19 cellular contexts compared by ENCODE assay signal in the genomic region with DNA sequence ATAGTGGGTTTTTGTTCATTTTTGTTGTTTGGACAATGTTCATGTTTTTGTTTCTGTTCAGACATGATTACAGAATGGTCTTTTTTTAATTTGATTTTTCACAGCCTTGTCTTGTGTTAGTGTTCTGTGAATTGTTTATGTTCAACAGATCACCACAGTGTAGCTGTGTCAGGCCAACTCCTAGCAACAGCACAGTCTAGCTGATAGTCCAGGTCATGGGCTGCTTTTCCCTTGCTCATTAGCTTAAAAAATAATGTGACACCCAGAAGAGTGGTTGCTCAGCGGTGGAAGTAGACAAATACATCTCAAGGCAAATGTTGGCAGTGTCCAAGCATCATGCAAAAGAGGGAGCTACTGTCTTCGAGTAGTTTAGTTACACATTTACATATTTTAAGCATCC. TPM values are rescaled to one million over a fixed set of nuclear protein-coding genes. Genes with fewer than 3 reads are reported as not detected.
DNase-seq lines count a peak whose midpoint lies in the region; TF ChIP-seq lines count a peak whose summit lies in the region.
"Had no signal": no experiment of that assay in that cellular context is flagged by ENCODE, and none has a peak within 500 bp of the region (broad histone marks: within the 10 kb centered on the region; RNA-seq: fewer than 3 reads in every experiment).

No MANE protein-coding gene starts in this region.

- peaks cover 18% of the 10 kb centered on the region for H3K79me2 ChIP-seq in GM23248 (ENCODE audit: insufficient read depth)

- H3K27me3 ChIP-seq in GM23248 (replicated peaks; ENCODE audit: insufficient read depth) (no peaks in the 10 kb centered on the region), muscle layer of duodenum (ENCODE audit: low read depth, low read length) (no peaks in the 10 kb centered on the region)

- peak overlapping the region; percentile 52 for H2AFZ ChIP-seq in GM23248
- H2AFZ ChIP-seq: PC-9 had no signal

- DNase-seq in AG10803 (ENCODE audit: low read depth) = no peak
- no peak for DNase-seq in GM23248
- DNase-seq in activated CD4-positive, CD25-positive, alpha-beta regulatory T cell (lab: John Stamatoyannopoulos, UW) = no peak
- no peak for DNase-seq in H4 (ENCODE audit: low spot score)
- DNase-seq in MV-4-11 (lab: John Stamatoyannopoulos, UW) = no peak
- DNase-seq in GM19240 (ENCODE audit: insufficient read length, low spot score) = no peak
- DNase-seq: Calu3; CD4-positive, alpha-beta T cell; DMS79; H7; NCI-H1048; NCI-H146; NCI-H2081 treated with DMSO at 0.1 percent for 48 hours; NCI-H524; PC-9 had no signal

- H4K20me1 ChIP-seq in GM23248 (ENCODE audit: insufficient read depth) = no peaks in the 10 kb centered on the region

- H3K36me3 ChIP-seq in GM23248 (ENCODE audit: low read depth) (peaks cover 16% of the 10 kb centered on the region; the same call in 1 of the 2 replicates), muscle layer of duodenum (ENCODE audit: control insufficient read depth in 1 of 2, insufficient read depth in 2 of 2, low read length in 2 of 2) (peaks cover 4 to 5% of the 10 kb centered on the region in 2 donors)

- H3F3A ChIP-seq in GM23248 (ENCODE audit: insufficient read depth) = peaks cover 29% of the 10 kb centered on the region

- in situ Hi-C loops in GM23248 (cut with MboI) = no loop called here

- H3K4me1 ChIP-seq in GM23248 (ENCODE audit: insufficient read depth) = peaks cover 18% of the 10 kb centered on the region
- H3K4me1 ChIP-seq in muscle layer of duodenum (ENCODE audit: control insufficient read depth in 1 of 2, insufficient read depth in 2 of 2, low read length in 2 of 2) = no peaks in the 10 kb centered on the region

- no peak overlapping the region for H3K9ac ChIP-seq in GM23248

- H3K4me3 ChIP-seq in AG10803 (ENCODE audit: low read length) = peak overlapping the region; percentile 28; the same call in 1 of the 2 replicates
- H3K4me3 ChIP-seq in GM23248 = no peak overlapping the region
- peak overlapping the region; percentile 22 to 41 for H3K4me3 ChIP-seq in muscle layer of duodenum (ENCODE audit: low read depth in 1 of 2, low read length in 2 of 2)
- H3K4me3 ChIP-seq: PC-9, SK-N-MC had no signal

- H3K9me2 ChIP-seq in GM23248 (ENCODE audit: insufficient read depth) = no peaks in the 10 kb centered on the region

- peak overlapping the region; percentile 32 for H3K4me2 ChIP-seq in GM23248 (ENCODE audit: unreplicated experiment)
- H3K4me2 ChIP-seq: PC-9 had no signal

- no peak overlapping the region for H3K27ac ChIP-seq in GM23248
- peak overlapping the region; percentile 16 for H3K27ac ChIP-seq in angular gyrus (ENCODE audit: low read depth, low read length)
- H3K27ac ChIP-seq in muscle layer of duodenum (ENCODE audit: low read length) = no peak overlapping the region
- H3K27ac ChIP-seq: PC-9, SK-N-MC had no signal

- no peak for TF ChIP-seq CTCF in AG10803 (conservative IDR thresholded peaks at IDR 0.05; ENCODE audit: low read length)

- WGBS in GM23248 (ENCODE audit: low coverage in 1 of 2, low lambda C conversion rate in 2 of 2, missing lambda C conversion rate in 2 of 2), 2 experiments = 88 to 97% methylated on average over 2 of the region's 2 CpGs

- H3K9me3 ChIP-seq in GM23248 (ENCODE audit: low read depth) = no peaks in the 10 kb centered on the region
- H3K9me3 ChIP-seq in muscle layer of duodenum (ENCODE audit: control insufficient read depth in 1 of 2, low read length in 2 of 2) = no peaks in the 10 kb centered on the region

RNA-seq across cellular contexts. Expression of a gene that starts 22.4 kb away (rescaled TPM):
- 5.5 and 11.8 TPM in 2 replicates for total RNA-seq in GM23248 (2014; rRNA removed; shearing (Covaris generic))
- 44.0 and 46.1 TPM in 2 replicates for polyA plus RNA-seq in GM23248 (2016; fragmentation: Nextera tagmentation; extraction: Ambion mirVana)
- 21.3 and 35.5 TPM in 2 replicates for total RNA-seq in H4 (2014; rRNA removed; shearing (Covaris generic))

RNA-seq across cellular contexts. Expression of a gene that starts 22.6 kb away (rescaled TPM):
- total RNA-seq in GM23248 (2014; rRNA removed; shearing (Covaris generic)) = 1.2 and 2.3 TPM in 2 replicates
- polyA plus RNA-seq in GM23248 (2016; fragmentation: Nextera tagmentation; extraction: Ambion mirVana) = 0.86 and 1.2 TPM in 2 replicates
- total RNA-seq in H4 (2014; rRNA removed; shearing (Covaris generic)) = 1.2 and 2.8 TPM in 2 replicates

RNA-seq across cellular contexts. Expression of a gene that starts 33.1 kb away (rescaled TPM):
- total RNA-seq in GM23248 (2014; rRNA removed; shearing (Covaris generic)) = not detected in 2 replicates
- polyA plus RNA-seq in GM23248 (2016; fragmentation: Nextera tagmentation; extraction: Ambion mirVana) = not detected in 2 replicates
- not detected in 2 replicates for total RNA-seq in H4 (2014; rRNA removed; shearing (Covaris generic))
- total RNA-seq: A673; Calu3; CD4-positive, alpha-beta T cell; H7; PC-9 had no signal
